Comparison of ENCODE assay signal across 29 cellular contexts in the genomic region with DNA sequence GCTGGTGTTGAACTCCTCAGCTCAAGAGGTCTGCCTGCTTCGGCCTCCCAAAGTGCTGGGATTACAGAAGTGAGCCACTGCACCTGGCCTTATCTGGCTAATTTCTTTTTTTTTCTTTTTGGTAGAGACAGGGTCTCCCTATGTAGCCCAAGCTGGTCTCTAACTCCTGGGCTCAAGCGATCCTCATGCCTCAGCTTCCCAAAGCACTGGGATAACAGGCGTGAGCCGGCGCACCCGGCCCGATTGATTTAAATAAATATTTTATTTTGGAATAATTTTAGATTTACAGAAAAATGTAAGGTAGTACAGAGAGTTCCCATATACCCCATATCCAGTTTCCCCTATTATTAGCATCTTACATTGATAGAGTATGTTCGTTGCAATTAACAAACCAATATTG.
"Had no signal": no experiment of that assay in that cellular context is flagged by ENCODE, and none has a peak within 500 bp of the region (broad histone marks: within the 10 kb centered on the region; RNA-seq: fewer than 3 reads in every experiment).

No MANE protein-coding gene starts in this region.

- H3K27ac Mint-ChIP-seq: mesothelial cell of epicardium; natural killer cell; nephron progenitor cell; neural progenitor cell; progenitor cell of endocrine pancreas; stimulated activated naive B cell treated with anti-CD40 and anti-IgM and Interleukin-4, amounts not matched to agents 10 μg/mL and 1 μg/mL and 100 μg/mL, for 72 hours had no signal

- ATAC-seq: natural killer cell; right lobe of liver; stimulated activated naive B cell treated with anti-CD40 and anti-IgM and Interleukin-4, amounts not matched to agents 10 μg/mL and 1 μg/mL and 100 μg/mL, for 72 hours; stimulated activated naive CD8-positive, alpha-beta T cell treated with anti-CD3 and anti-CD28 coated beads, Interleukin-15, Interleukin-2, amounts not matched to agents 100 U/mL and 50 U/mL, for 24 hours; upper lobe of right lung had no signal

- H3K4me3 Mint-ChIP-seq: mesothelial cell of epicardium; natural killer cell; nephron progenitor cell; neural progenitor cell; stimulated activated naive B cell treated with anti-CD40 and anti-IgM and Interleukin-4, amounts not matched to agents 10 μg/mL and 1 μg/mL and 100 μg/mL, for 72 hours had no signal

- H3K4me1 ChIP-seq: left ventricle myocardium inferior, neural progenitor cell, right atrium auricular region, right lobe of liver, suprapubic skin, tibial artery, upper lobe of right lung had no signal

- H3K4me3 ChIP-seq: hepatocyte, left ventricle myocardium inferior, neural progenitor cell, ovary, right atrium auricular region, right lobe of liver, smooth muscle cell, suprapubic skin, thoracic aorta, tibial artery, upper lobe of right lung had no signal

- H3K36me3 ChIP-seq: left ventricle myocardium inferior, neural progenitor cell, neutrophil, ovary, right atrium auricular region, right lobe of liver, suprapubic skin, thoracic aorta, tibial artery, upper lobe of right lung had no signal

- DNase-seq: islet precursor cell; left ventricle myocardium inferior; mammary epithelial cell; mesenchymal stem cell; naive B cell; natural killer cell; nephron progenitor cell; occipital lobe; ovary; right lobe of liver; stimulated activated CD4-positive, alpha-beta T cell treated with anti-CD3 and anti-CD28 coated beads, Interleukin-12 subunit alpha, Interleukin-12 subunit beta, amount 100 ng/mL, for 4 hours; stimulated activated CD4-positive, alpha-beta T cell treated with anti-CD3 and anti-CD28 coated beads, Interleukin-15, amount 100 ng/mL, for 24 hours; stimulated activated CD4-positive, alpha-beta T cell treated with anti-CD3 and anti-CD28 coated beads, Interleukin-2, amount 100 ng/mL, for 24 hours; stimulated activated CD4-positive, alpha-beta T cell treated with anti-CD3 and anti-CD28 coated beads, Interleukin-4, amount 100 ng/mL, for 1 hour; stimulated activated naive B cell treated with anti-CD40 and anti-IgM and Interleukin-4, amounts not matched to agents 10 μg/mL and 1 μg/mL and 100 μg/mL, for 72 hours; stimulated activated naive CD8-positive, alpha-beta T cell treated with anti-CD3 and anti-CD28 coated beads, Interleukin-15, Interleukin-2, amounts not matched to agents 100 U/mL and 50 U/mL, for 24 hours; tibial artery; trophoblast cell; upper lobe of right lung had no signal

- FAIRE-seq: urothelium cell line had no signal

- H3K36me3 Mint-ChIP-seq: mesothelial cell of epicardium; natural killer cell; neural progenitor cell; stimulated activated naive B cell treated with anti-CD40 and anti-IgM and Interleukin-4, amounts not matched to agents 10 μg/mL and 1 μg/mL and 100 μg/mL, for 72 hours had no signal

- H3K27ac ChIP-seq: hepatocyte, left ventricle myocardium inferior, neural progenitor cell, neutrophil, ovary, right atrium auricular region, right lobe of liver, suprapubic skin, thoracic aorta, tibial artery, upper lobe of right lung had no signal

- H3K9me3 ChIP-seq: neutrophil, ovary, right lobe of liver, tibial artery, upper lobe of right lung had no signal

- H3K4me1 Mint-ChIP-seq: mesothelial cell of epicardium; naive B cell; natural killer cell; nephron progenitor cell; neural progenitor cell; stimulated activated naive B cell treated with anti-CD40 and anti-IgM and Interleukin-4, amounts not matched to agents 10 μg/mL and 1 μg/mL and 100 μg/mL, for 72 hours had no signal

- H3K27me3 ChIP-seq: hepatocyte, neural progenitor cell, ovary, right atrium auricular region, right lobe of liver, upper lobe of right lung had no signal

- H3K9me3 Mint-ChIP-seq: neural progenitor cell had no signal
